Comparison of ENCODE assay signal across 23 cellular contexts in the genomic region with DNA sequence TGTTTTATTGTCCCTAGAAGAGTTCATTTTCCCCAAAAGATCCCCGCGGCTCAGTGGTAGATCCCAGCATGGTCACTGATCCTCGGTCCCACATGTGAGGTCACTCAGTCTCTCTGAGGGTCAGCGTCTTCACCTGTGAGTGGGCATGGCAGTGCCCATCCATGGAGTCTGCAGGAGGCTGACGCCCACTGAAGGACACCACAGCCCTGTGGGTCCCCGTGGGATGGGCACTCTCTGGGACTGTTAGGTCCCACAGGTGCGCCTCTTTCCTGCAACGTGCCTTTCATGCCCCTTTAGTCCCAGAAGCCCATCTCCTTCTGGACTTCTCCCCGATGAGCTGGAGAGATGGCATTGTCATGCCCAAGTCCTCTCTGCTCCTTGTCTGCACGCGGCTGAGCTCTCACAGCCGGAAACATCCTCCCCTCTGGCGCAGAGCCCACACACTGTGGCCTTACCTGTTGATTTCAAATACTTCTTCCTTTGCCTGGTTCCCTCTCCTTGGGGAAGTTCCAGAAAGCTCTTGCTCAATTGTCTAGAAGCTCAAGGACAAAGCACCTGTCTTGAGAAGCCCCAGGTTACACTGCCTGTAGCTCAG.
DNase-seq lines count a peak whose midpoint lies in the region; ATAC-seq and TF ChIP-seq lines count a peak whose summit lies in the region.
"Had no signal": no experiment of that assay in that cellular context is flagged by ENCODE, and none has a peak within 500 bp of the region (broad histone marks: within the 10 kb centered on the region; RNA-seq: fewer than 3 reads in every experiment).

No MANE protein-coding gene starts in this region.

- H3K4me3 ChIP-seq in right atrium auricular region (no peak overlapping the region), heart right ventricle (no peak overlapping the region), RWPE2 (ENCODE audit: severe bottlenecking) (no peak overlapping the region), vagina (no peak overlapping the region)
- H3K4me3 ChIP-seq: BLaER1 had no signal

- ATAC-seq in heart right ventricle (no peak), RWPE2 (ENCODE audit: low read depth) (peak; percentile 42; the same call in 1 of the 3 replicates), GM18858 (IDR thresholded peaks at IDR 0.05; ENCODE audit: unreplicated experiment) (no peak), GM21723 (IDR thresholded peaks at IDR 0.05; ENCODE audit: unreplicated experiment) (no peak)
- ATAC-seq: stimulated activated memory B cell treated with anti-CD40 and anti-IgM and Interleukin-4, amounts not matched to agents 10 μg/mL and 1 μg/mL and 100 μg/mL, for 72 hours had no signal

- no peaks in the 10 kb centered on the region for H3K9me3 ChIP-seq in right atrium auricular region
- no peaks in the 10 kb centered on the region for H3K9me3 ChIP-seq in heart right ventricle
- H3K9me3 ChIP-seq in RWPE2 (ENCODE audit: severe bottlenecking), result no peaks in the 10 kb centered on the region
- no peaks in the 10 kb centered on the region for H3K9me3 ChIP-seq in vagina
- H3K9me3 ChIP-seq: BLaER1, Caco-2 had no signal

- no peaks in the 10 kb centered on the region for H3K27me3 ChIP-seq in right atrium auricular region
- H3K27me3 ChIP-seq in heart right ventricle, result peaks cover 0 to 6% (median 0%) of the 10 kb centered on the region in 7 donors
- H3K27me3 ChIP-seq in RWPE2 (ENCODE audit: insufficient read depth, poor library complexity, severe bottlenecking), result peaks cover 26% of the 10 kb centered on the region
- H3K27me3 ChIP-seq in vagina, result no peaks in the 10 kb centered on the region
- H3K27me3 ChIP-seq: BLaER1 had no signal

- H3K36me3 ChIP-seq in right atrium auricular region (no peaks in the 10 kb centered on the region), heart right ventricle (no peaks in the 10 kb centered on the region), RWPE2 (ENCODE audit: low read depth) (no peaks in the 10 kb centered on the region), vagina (no peaks in the 10 kb centered on the region)
- H3K36me3 ChIP-seq: BLaER1 had no signal

- TF ChIP-seq POLR2A in vagina (IDR thresholded peaks at IDR 0.05), result no peak

- DNase-seq in right atrium auricular region (ENCODE audit: low spot score) (peak; percentile 51), heart right ventricle (no peak), RWPE2 (ENCODE audit: low spot score) (no peak), mucosa of gallbladder (ENCODE audit: low spot score) (peak; percentile 65), vagina (ENCODE audit: extremely low spot score in 2 of 2) (peak; percentile 74 to 77), NCI-H82 treated with DMSO at 0.1 percent for 48 hours (lab: John Stamatoyannopoulos, UW; ENCODE audit: unreplicated experiment) (no peak)
- DNase-seq: ACHN; activated CD4-positive, alpha-beta T cell treated with anti-CD3 and anti-CD28 coated beads for 4 hours; activated effector memory CD4-positive, alpha-beta T cell treated with Interleukin-2 at 50 U/mL for 16 hours; activated naive CD8-positive, alpha-beta T cell treated with anti-CD3 and anti-CD28 coated beads, Interleukin-2, amount 10 ng/mL, durations not matched to agents 7 days and 5 days; Caco-2; EL; kidney glomerular epithelial cell; mesenchymal stem cell; MM.1S; NCI-H1436; NCI-H510A treated with DMSO at 0.1 percent for 48 hours; occipital lobe; stimulated activated CD4-positive, alpha-beta T cell treated with anti-CD3 and anti-CD28 coated beads, Interleukin-4, amount 100 ng/mL, for 1 hour had no signal

- intact Hi-C loops in heart right ventricle (cut with DNase I) (no loop called here), vagina (cut with DNase I) (no loop called here)

- WGBS in heart right ventricle, 2 donors, result 87 to 88% methylated on average over 13 of the region's 13 CpGs

- no peak overlapping the region for H3K27ac ChIP-seq in right atrium auricular region
- no peak overlapping the region for H3K27ac ChIP-seq in heart right ventricle
- no peak overlapping the region for H3K27ac ChIP-seq in RWPE2 (ENCODE audit: poor library complexity, severe bottlenecking)
- H3K27ac ChIP-seq in vagina, result no peak overlapping the region
- H3K27ac ChIP-seq: BLaER1 had no signal

- no peak for TF ChIP-seq CTCF in right atrium auricular region (IDR thresholded peaks at IDR 0.05)
- no peak for TF ChIP-seq CTCF in heart right ventricle (IDR thresholded peaks at IDR 0.05)
- no peak for TF ChIP-seq CTCF in RWPE2 (IDR thresholded peaks at IDR 0.05; ENCODE audit: poor library complexity, severe bottlenecking)
- TF ChIP-seq CTCF in vagina (IDR thresholded peaks at IDR 0.05), result no peak

- no peaks in the 10 kb centered on the region for H3K4me1 ChIP-seq in right atrium auricular region
- H3K4me1 ChIP-seq in heart right ventricle, result no peaks in the 10 kb centered on the region
- H3K4me1 ChIP-seq in RWPE2 (ENCODE audit: insufficient read depth, poor library complexity, severe bottlenecking), result no peaks in the 10 kb centered on the region
- no peaks in the 10 kb centered on the region for H3K4me1 ChIP-seq in vagina
- H3K4me1 ChIP-seq: BLaER1 had no signal

Comparison
In these comparisons a context has a peak if more than half of its experiments do, and no peak if none do; other contexts are left out.
1. DNase-seq: peak in right atrium auricular region (single experiment), mucosa of gallbladder (single experiment) and vagina (2 of 2); none in heart right ventricle (0 of 2), RWPE2 (single experiment) and NCI-H82 treated with DMSO at 0.1 percent for 48 hours (single experiment).